ENCODE assay signal across 11 cellular contexts in the genomic region with DNA sequence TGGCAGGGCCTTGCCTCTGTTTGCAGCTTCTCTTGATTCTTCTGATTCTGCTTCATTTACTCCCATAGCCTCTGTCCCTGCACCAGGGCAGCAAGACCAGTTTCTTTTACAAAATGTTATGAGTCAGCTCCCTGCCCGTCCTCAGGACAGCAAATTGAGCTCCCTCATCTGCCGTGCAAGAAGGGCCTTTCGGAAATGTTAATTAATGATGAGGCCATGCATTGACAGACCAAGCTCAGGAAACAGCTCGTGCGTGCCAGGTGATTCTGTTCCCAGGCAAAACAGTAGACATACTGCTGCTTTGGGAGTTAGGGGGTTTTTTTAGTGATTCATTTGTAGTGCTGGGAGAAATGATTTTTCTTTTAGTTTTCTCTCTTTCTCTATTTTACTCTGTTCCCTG.
DNase-seq lines count a peak whose midpoint lies in the region; ATAC-seq, FAIRE-seq and TF ChIP-seq lines count a peak whose summit lies in the region.
"Had no signal": no experiment of that assay in that cellular context is flagged by ENCODE, and none has a peak within 500 bp of the region (broad histone marks: within the 10 kb centered on the region; RNA-seq: fewer than 3 reads in every experiment).

No MANE protein-coding gene starts in this region.

- TF ChIP-seq RAD21 in GM12878 (IDR thresholded peaks at IDR 0.05; ENCODE audit: insufficient read depth, low read depth, low read length), result no peak

- RAD21 ChIA-PET in GM12878 (lab: Charles Lee; ENCODE audit: unreplicated experiment), result interaction anchor here (0.5 to 4.4 kb wide), 9 partner anchors 10 to 561 kb away, joined by 3 to 28 read pairs (median 4); no protein-coding TSS in a partner anchor

- CTCF ChIA-PET in GM10248 (lab: Yijun Ruan, JAX), result interaction anchor here (0.7 to 1.6 kb wide), 4 partner anchors 24 to 530 kb away, joined by 3 to 4 read pairs (median 4); no protein-coding TSS in a partner anchor
- CTCF ChIA-PET in GM12878 (lab: Yijun Ruan, JAX), result interaction anchor here (1.0 to 1.3 kb wide), 2 partner anchors 45 to 49 kb away, joined by 3 to 5 read pairs; no protein-coding TSS in a partner anchor

- TF ChIP-seq POLR2A in GM12878 (IDR thresholded peaks at IDR 0.05; ENCODE audit: low read depth, low read length) (no peak), GM12891 (IDR thresholded peaks at IDR 0.05; ENCODE audit: low read depth, low read length) (no peak)

- intact Hi-C loops in GM12878 (cut with micrococcal nuclease; ENCODE audit: unreplicated experiment), result loop anchor here (1.0 to 10.0 kb wide), 6 partner anchors 26 to 416 kb away; no protein-coding TSS in a partner anchor

- peak; percentile 52 for DNase-seq in GM10248 (ENCODE audit: extremely low spot score)
- peak; percentile 71 for DNase-seq in GM12878 (ENCODE audit: low read depth, low spot score)
- no peak for DNase-seq in cortex of kidney (lab: John Stamatoyannopoulos, UW)
- no peak for DNase-seq in NCI-H1694 treated with DMSO at 0.1 percent for 48 hours (lab: John Stamatoyannopoulos, UW)
- DNase-seq in GM12891 (ENCODE audit: insufficient read length, low spot score), result no peak
- DNase-seq in activated CD8-positive, alpha-beta memory T cell treated with anti-CD3 and anti-CD28 coated beads for 24 hours, result no peak

- H4K20me1 ChIP-seq in GM12878 (ENCODE audit: control insufficient read depth, insufficient read depth), result no peaks in the 10 kb centered on the region
- H4K20me1 ChIP-seq: BLaER1 treated with 17β-estradiol and CSF1 and Interleukin-3, amounts not matched to agents 10 nM and 100 nM had no signal

- H3K4me1 ChIP-seq in GM12878 (ENCODE audit: control insufficient read depth, insufficient read depth, low read length), result no peaks in the 10 kb centered on the region

- peak overlapping the region; percentile 28; the same call in 1 of the 2 replicates for H3K27ac ChIP-seq in GM12878 (ENCODE audit: control insufficient read depth, insufficient read depth)
- H3K27ac ChIP-seq: BLaER1 treated with 17β-estradiol and CSF1 and Interleukin-3, amounts not matched to agents 10 nM and 100 nM; SJSA1 had no signal

- H3K4me2 ChIP-seq in GM12878 (ENCODE audit: control insufficient read depth, insufficient read depth), result no peak overlapping the region
- H3K4me2 ChIP-seq: BLaER1 treated with 17β-estradiol and CSF1 and Interleukin-3, amounts not matched to agents 10 nM and 100 nM had no signal

- ATAC-seq in GM19452 (IDR thresholded peaks at IDR 0.05; ENCODE audit: unreplicated experiment), result peak; percentile 95
- peak; percentile 82 for ATAC-seq in HG03064 (IDR thresholded peaks at IDR 0.05; ENCODE audit: low read depth, unreplicated experiment)
- peak; percentile 95 for ATAC-seq in GM12878

- no peak for TF ChIP-seq CTCF in GM10248 (IDR thresholded peaks at IDR 0.05; ENCODE audit: control extremely low read depth, extremely low read depth, low read depth, missing control alignments)
- TF ChIP-seq CTCF in GM12878 (IDR thresholded peaks at IDR 0.05 in 2 of 3, conservative IDR thresholded peaks at IDR 0.05 in 1 of 3; ENCODE audit: control insufficient read depth in 2 of 3, extremely low read depth in 1 of 3, insufficient read depth in 1 of 3, low read depth in 3 of 3, low read length in 3 of 3), result no peak

- no peaks in the 10 kb centered on the region for H3K27me3 ChIP-seq in GM12878 (replicated peaks in 1 of 2; ENCODE audit: control insufficient read depth in 2 of 2, insufficient read depth in 2 of 2, low read length in 1 of 2)
- H3K27me3 ChIP-seq: SJSA1 had no signal

- POLR2A ChIA-PET in GM10248 (lab: Yijun Ruan, JAX), result interaction anchor here (0.5 kb wide), 1 partner anchor 690 kb away, joined by 3 read pairs; no protein-coding TSS in a partner anchor
- POLR2A ChIA-PET in GM12878 (lab: Charles Lee), result no interaction called here

- TF ChIP-seq EP300 in GM12878 (IDR thresholded peaks at IDR 0.05; ENCODE audit: borderline replicate concordance in 1 of 2, control insufficient read depth in 1 of 2, low read depth in 2 of 2, low read length in 2 of 2), result peak; percentile 61 to 78; a peak in 3 of 4 replicates

- BruUV-seq in GM12878 (replicated peaks; lab: Mats Ljungman, UMichigan), result no TSS peak

- no peak overlapping the region for H3K4me3 ChIP-seq in GM12878
- H3K4me3 ChIP-seq: BLaER1 treated with 17β-estradiol and CSF1 and Interleukin-3, amounts not matched to agents 10 nM and 100 nM; SJSA1 had no signal

- no peak overlapping the region for H2AFZ ChIP-seq in GM12878 (ENCODE audit: control insufficient read depth, low read depth, low read length)

- SMC1A ChIA-PET in GM12878 (lab: Charles Lee; ENCODE audit: uncharacterized antibody, unreplicated experiment), result interaction anchor here (0.6 to 5.5 kb wide), 13 partner anchors 8 to 98 kb away, joined by 3 to 43 read pairs (median 3); no protein-coding TSS in a partner anchor

- H3K79me2 ChIP-seq in GM12878 (ENCODE audit: control insufficient read depth, insufficient read depth, low read length), result no peaks in the 10 kb centered on the region

- 13% methylated on average over 5 of the region's 5 CpGs for WGBS in GM12878 (ENCODE audit: insufficient coverage, insufficient replicate concordance, low lambda C conversion rate, missing lambda C conversion rate)

- H3K9ac ChIP-seq in GM12878 (ENCODE audit: control insufficient read depth, insufficient read depth, low read length), result no peak overlapping the region
- H3K9ac ChIP-seq: BLaER1 treated with 17β-estradiol and CSF1 and Interleukin-3, amounts not matched to agents 10 nM and 100 nM had no signal

- FAIRE-seq in GM12878 (lab: Jason Lieb, UNC) (no peak), GM12891 (lab: Jason Lieb, UNC) (no peak)
- FAIRE-seq: endometrium had no signal

- in situ Hi-C loops in GM12878 (cut with MboI), result no loop called here

- H3K9me3 ChIP-seq in GM12878 (replicated peaks; ENCODE audit: control insufficient read depth, insufficient read depth, low read length), result no peaks in the 10 kb centered on the region
- H3K9me3 ChIP-seq: BLaER1 treated with 17β-estradiol and CSF1 and Interleukin-3, amounts not matched to agents 10 nM and 100 nM; SJSA1 had no signal

- no peaks in the 10 kb centered on the region for H3K36me3 ChIP-seq in GM12878 (ENCODE audit: control insufficient read depth in 2 of 2, insufficient read depth in 2 of 2, low read length in 1 of 2)
- H3K36me3 ChIP-seq: BLaER1 treated with 17β-estradiol and CSF1 and Interleukin-3, amounts not matched to agents 10 nM and 100 nM; SJSA1 had no signal

TF ChIP-seq in GM12878, 131 proteins besides CTCF, POLR2A, EP300 and RAD21 (continues in another document):
- TF ChIP-seq, protein P1, sequence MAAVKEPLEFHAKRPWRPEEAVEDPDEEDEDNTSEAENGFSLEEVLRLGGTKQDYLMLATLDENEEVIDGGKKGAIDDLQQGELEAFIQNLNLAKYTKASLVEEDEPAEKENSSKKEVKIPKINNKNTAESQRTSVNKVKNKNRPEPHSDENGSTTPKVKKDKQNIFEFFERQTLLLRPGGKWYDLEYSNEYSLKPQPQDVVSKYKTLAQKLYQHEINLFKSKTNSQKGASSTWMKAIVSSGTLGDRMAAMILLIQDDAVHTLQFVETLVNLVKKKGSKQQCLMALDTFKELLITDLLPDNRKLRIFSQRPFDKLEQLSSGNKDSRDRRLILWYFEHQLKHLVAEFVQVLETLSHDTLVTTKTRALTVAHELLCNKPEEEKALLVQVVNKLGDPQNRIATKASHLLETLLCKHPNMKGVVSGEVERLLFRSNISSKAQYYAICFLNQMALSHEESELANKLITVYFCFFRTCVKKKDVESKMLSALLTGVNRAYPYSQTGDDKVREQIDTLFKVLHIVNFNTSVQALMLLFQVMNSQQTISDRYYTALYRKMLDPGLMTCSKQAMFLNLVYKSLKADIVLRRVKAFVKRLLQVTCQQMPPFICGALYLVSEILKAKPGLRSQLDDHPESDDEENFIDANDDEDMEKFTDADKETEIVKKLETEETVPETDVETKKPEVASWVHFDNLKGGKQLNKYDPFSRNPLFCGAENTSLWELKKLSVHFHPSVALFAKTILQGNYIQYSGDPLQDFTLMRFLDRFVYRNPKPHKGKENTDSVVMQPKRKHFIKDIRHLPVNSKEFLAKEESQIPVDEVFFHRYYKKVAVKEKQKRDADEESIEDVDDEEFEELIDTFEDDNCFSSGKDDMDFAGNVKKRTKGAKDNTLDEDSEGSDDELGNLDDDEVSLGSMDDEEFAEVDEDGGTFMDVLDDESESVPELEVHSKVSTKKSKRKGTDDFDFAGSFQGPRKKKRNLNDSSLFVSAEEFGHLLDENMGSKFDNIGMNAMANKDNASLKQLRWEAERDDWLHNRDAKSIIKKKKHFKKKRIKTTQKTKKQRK (IDR thresholded peaks at IDR 0.05; ENCODE audit: low read depth, low read length), result no peak
- no peak for TF ChIP-seq SMAD5 (IDR thresholded peaks at IDR 0.05; ENCODE audit: low read depth)
- no peak for TF ChIP-seq ESRRA (IDR thresholded peaks at IDR 0.05; ENCODE audit: low read length)
- no peak for TF ChIP-seq NFYA (IDR thresholded peaks at IDR 0.05; ENCODE audit: borderline replicate concordance, low read depth, low read length)

TF ChIP-seq in GM12891, 5 proteins besides CTCF, POLR2A, EP300 and RAD21:
- TF ChIP-seq SPI1 (IDR thresholded peaks at IDR 0.05; ENCODE audit: low read depth, low read length) (no peak), POU2F2 (IDR thresholded peaks at IDR 0.05; ENCODE audit: low read depth, low read length) (no peak), TAF1 (IDR thresholded peaks at IDR 0.05; ENCODE audit: low read depth, low read length) (no peak), POLR2AphosphoS5 (IDR thresholded peaks at IDR 0.05; ENCODE audit: low read depth, low read length) (no peak), PAX5 (IDR thresholded peaks at IDR 0.05; ENCODE audit: insufficient read depth, low read length, severe bottlenecking) (no peak)

Comparison
In these comparisons a context has a peak if more than half of its experiments do, and no peak if none do; other contexts are left out.
1. DNase-seq: peak in GM10248 (single experiment) and GM12878 (single experiment); none in cortex of kidney (single experiment), NCI-H1694 treated with DMSO at 0.1 percent for 48 hours (single experiment), GM12891 (single experiment) and activated CD8-positive, alpha-beta memory T cell treated with anti-CD3 and anti-CD28 coated beads for 24 hours (single experiment).
2. Peak in every context shown above with its lines, with median percentiles within 50 percentile points of each other: ATAC-seq.